ENCODE assay signal across 29 cellular contexts in genomic region chr1:2095981-2096736, GRCh38.
"Had no signal": no experiment of that assay in that cellular context is flagged by ENCODE, and none has a peak within 500 bp of the region (broad histone marks: within the 10 kb centered on the region; RNA-seq: fewer than 3 reads in every experiment).

No MANE protein-coding gene starts in this region.

- H3K27me3 ChIP-seq: neutrophil, ovary, stomach, testis, thyroid gland, transverse colon, upper lobe of right lung had no signal

- DNase-seq: hippocampal formation; left colon; lower lobe of right lung; mammary epithelial cell; mesenchymal stem cell; naive thymus-derived CD8-positive, alpha-beta T cell; occipital lobe; ovary; stimulated activated CD4-positive, alpha-beta T cell treated with anti-CD3 and anti-CD28 coated beads, Interleukin-12 subunit alpha, Interleukin-12 subunit beta, amount 100 ng/mL, for 4 hours; stimulated activated CD4-positive, alpha-beta T cell treated with anti-CD3 and anti-CD28 coated beads, Interleukin-15, amount 100 ng/mL, for 24 hours; stimulated activated CD4-positive, alpha-beta T cell treated with anti-CD3 and anti-CD28 coated beads, Interleukin-2, amount 100 ng/mL, for 24 hours; stimulated activated CD4-positive, alpha-beta T cell treated with anti-CD3 and anti-CD28 coated beads, Interleukin-4, amount 100 ng/mL, for 1 hour; stimulated activated naive B cell treated with anti-CD40 and anti-IgM and Interleukin-4, amounts not matched to agents 10 μg/mL and 1 μg/mL and 100 μg/mL, for 72 hours; stimulated activated naive CD8-positive, alpha-beta T cell treated with anti-CD3 and anti-CD28 coated beads, Interleukin-15, Interleukin-2, amounts not matched to agents 100 U/mL and 50 U/mL, for 24 hours; stomach; testis; thyroid gland; transverse colon; upper lobe of right lung had no signal

- H3K27ac ChIP-seq: lower lobe of right lung, neutrophil, ovary, skin epidermis, stomach, testis, thyroid gland, transverse colon, upper lobe of right lung had no signal

- H3K9me3 ChIP-seq: lower lobe of right lung, neutrophil, ovary, testis, thyroid gland, upper lobe of right lung had no signal

- ATAC-seq: left colon; left lung; lower lobe of right lung; naive thymus-derived CD8-positive, alpha-beta T cell; right cardiac atrium; sciatic nerve; stimulated activated naive B cell treated with anti-CD40 and anti-IgM and Interleukin-4, amounts not matched to agents 10 μg/mL and 1 μg/mL and 100 μg/mL, for 72 hours; stimulated activated naive CD8-positive, alpha-beta T cell treated with anti-CD3 and anti-CD28 coated beads, Interleukin-15, Interleukin-2, amounts not matched to agents 100 U/mL and 50 U/mL, for 24 hours; upper lobe of right lung had no signal

- H3K4me3 ChIP-seq: left lung, lower lobe of right lung, ovary, skin epidermis, stomach, testis, thyroid gland, transverse colon, upper lobe of right lung had no signal

- H3K4me1 ChIP-seq: lower lobe of right lung, stomach, testis, thyroid gland, upper lobe of right lung had no signal

- H3K4me3 Mint-ChIP-seq: naive thymus-derived CD8-positive, alpha-beta T cell; nephron; neural crest cell; stimulated activated naive B cell treated with anti-CD40 and anti-IgM and Interleukin-4, amounts not matched to agents 10 μg/mL and 1 μg/mL and 100 μg/mL, for 72 hours had no signal

- FAIRE-seq: keratinocyte, urothelium cell line had no signal

- H3K27ac Mint-ChIP-seq: naive thymus-derived CD8-positive, alpha-beta T cell; nephron; progenitor cell of endocrine pancreas; stimulated activated naive B cell treated with anti-CD40 and anti-IgM and Interleukin-4, amounts not matched to agents 10 μg/mL and 1 μg/mL and 100 μg/mL, for 72 hours had no signal

- H3K27me3 Mint-ChIP-seq: naive thymus-derived CD8-positive, alpha-beta T cell; progenitor cell of endocrine pancreas had no signal

- H3K9me3 Mint-ChIP-seq: neural crest cell had no signal

- H3K36me3 ChIP-seq: left lung, lower lobe of right lung, neutrophil, ovary, thyroid gland, transverse colon, upper lobe of right lung had no signal
